Comparison of ENCODE assay signal across 1 cellular context in the genomic region with DNA sequence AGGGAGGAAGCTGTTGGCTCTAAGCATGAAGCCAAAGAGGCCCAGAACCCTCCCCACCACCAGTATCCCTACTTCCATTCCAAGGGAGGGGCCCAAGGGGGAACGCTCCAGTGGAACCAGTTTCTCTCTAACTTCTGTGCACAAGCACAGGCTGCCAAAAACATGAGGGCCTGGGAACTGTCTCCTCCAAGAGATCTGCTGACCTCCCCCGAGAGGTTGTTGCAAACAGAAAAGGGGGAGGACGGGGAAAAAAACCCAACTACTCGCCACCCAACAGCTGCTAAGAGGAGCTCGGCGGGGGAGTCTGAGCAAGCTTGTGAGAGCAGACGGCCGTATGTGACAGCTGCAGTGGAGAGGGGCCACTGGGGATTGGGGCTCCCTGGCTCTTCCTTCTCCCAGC.
TF ChIP-seq lines count a peak whose summit lies in the region.

No MANE protein-coding gene starts in this region.

TF ChIP-seq in SK-N-SH, 30 proteins besides CTCF, POLR2A, EP300 and RAD21 (continued from another document):
- TF ChIP-seq, protein P1, sequence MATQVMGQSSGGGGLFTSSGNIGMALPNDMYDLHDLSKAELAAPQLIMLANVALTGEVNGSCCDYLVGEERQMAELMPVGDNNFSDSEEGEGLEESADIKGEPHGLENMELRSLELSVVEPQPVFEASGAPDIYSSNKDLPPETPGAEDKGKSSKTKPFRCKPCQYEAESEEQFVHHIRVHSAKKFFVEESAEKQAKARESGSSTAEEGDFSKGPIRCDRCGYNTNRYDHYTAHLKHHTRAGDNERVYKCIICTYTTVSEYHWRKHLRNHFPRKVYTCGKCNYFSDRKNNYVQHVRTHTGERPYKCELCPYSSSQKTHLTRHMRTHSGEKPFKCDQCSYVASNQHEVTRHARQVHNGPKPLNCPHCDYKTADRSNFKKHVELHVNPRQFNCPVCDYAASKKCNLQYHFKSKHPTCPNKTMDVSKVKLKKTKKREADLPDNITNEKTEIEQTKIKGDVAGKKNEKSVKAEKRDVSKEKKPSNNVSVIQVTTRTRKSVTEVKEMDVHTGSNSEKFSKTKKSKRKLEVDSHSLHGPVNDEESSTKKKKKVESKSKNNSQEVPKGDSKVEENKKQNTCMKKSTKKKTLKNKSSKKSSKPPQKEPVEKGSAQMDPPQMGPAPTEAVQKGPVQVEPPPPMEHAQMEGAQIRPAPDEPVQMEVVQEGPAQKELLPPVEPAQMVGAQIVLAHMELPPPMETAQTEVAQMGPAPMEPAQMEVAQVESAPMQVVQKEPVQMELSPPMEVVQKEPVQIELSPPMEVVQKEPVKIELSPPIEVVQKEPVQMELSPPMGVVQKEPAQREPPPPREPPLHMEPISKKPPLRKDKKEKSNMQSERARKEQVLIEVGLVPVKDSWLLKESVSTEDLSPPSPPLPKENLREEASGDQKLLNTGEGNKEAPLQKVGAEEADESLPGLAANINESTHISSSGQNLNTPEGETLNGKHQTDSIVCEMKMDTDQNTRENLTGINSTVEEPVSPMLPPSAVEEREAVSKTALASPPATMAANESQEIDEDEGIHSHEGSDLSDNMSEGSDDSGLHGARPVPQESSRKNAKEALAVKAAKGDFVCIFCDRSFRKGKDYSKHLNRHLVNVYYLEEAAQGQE (IDR thresholded peaks at IDR 0.05; ENCODE audit: low read depth, low read length): no peak
- TF ChIP-seq TAF1 (IDR thresholded peaks at IDR 0.05; ENCODE audit: borderline replicate concordance, low read depth, low read length) (no peak), FOXJ3 (CRISPR knock-in tag; IDR thresholded peaks at IDR 0.05) (no peak), USF2 (IDR thresholded peaks at IDR 0.05; ENCODE audit: borderline replicate concordance, low read depth, low read length) (no peak), JUND (IDR thresholded peaks at IDR 0.05) (no peak)
